17 cellular contexts compared by ENCODE assay signal in the genomic region with DNA sequence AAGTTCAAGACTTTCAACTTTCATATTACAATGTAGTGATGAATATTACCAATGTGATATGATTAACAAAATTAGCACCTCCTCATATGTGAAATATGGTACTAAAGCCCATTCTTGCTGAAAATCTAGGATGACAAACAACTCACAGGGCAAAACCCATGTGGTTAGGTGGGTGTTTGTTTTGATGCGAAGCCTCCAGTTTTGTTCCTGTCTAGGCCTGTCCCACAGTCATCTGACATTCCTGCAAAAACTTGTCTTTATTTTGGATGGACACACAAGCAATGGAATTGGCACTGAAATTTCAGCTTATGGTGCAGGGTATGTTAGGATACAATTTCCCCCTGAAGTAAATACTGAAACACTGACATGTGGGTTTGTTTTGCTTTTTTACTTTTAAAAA.
"Had no signal": no experiment of that assay in that cellular context is flagged by ENCODE, and none has a peak within 500 bp of the region (broad histone marks: within the 10 kb centered on the region; RNA-seq: fewer than 3 reads in every experiment).

No MANE protein-coding gene starts in this region.

- H3K4me3 ChIP-seq: adrenal gland, body of pancreas, heart left ventricle, stomach, vagina had no signal

- H3K9me3 Mint-ChIP-seq: endodermal cell; T-helper 2 cell treated with Interferon-gamma antibody and Interleukin-4, amounts not matched to agents 5 μg/mL and 100 μg/mL, for 36 hours had no signal

- FAIRE-seq: frontal cortex had no signal

- ATAC-seq: body of pancreas, heart left ventricle, left ventricle myocardium superior had no signal

- H3K36me3 ChIP-seq: adrenal gland, heart left ventricle, stomach, vagina had no signal

- H3K27ac Mint-ChIP-seq: endodermal cell; T-helper 2 cell treated with Interferon-gamma antibody and Interleukin-4, amounts not matched to agents 5 μg/mL and 100 μg/mL, for 36 hours had no signal

- H3K27ac ChIP-seq: adrenal gland, body of pancreas, heart left ventricle, stomach, vagina had no signal

- H3K4me3 Mint-ChIP-seq: endodermal cell; T-helper 2 cell treated with Interferon-gamma antibody and Interleukin-4, amounts not matched to agents 5 μg/mL and 100 μg/mL, for 36 hours had no signal

- DNase-seq: activated CD4-positive, alpha-beta T cell treated with anti-CD3 and anti-CD28 coated beads, Interleukin-2, amount 50 U/mL, for 4 hours; activated CD4-positive, CD25-positive, alpha-beta regulatory T cell treated with anti-CD3 and anti-CD28 coated beads, Interleukin-2, amount 50 U/mL, for 72 hours; activated naive CD4-positive, alpha-beta T cell treated with anti-CD3 and anti-CD28 coated beads, Interleukin-2, amount 50 U/mL, for 16 hours; activated T-cell treated with anti-CD3 and anti-CD28 coated beads, Interleukin-2, amount 50 U/mL, for 1 hour; adrenal gland; body of pancreas; cerebellar nuclear complex; dermis blood vessel endothelial cell; endodermal cell; heart left ventricle; islet precursor cell; left ventricle myocardium superior; stimulated activated CD4-positive, alpha-beta T cell treated with anti-CD3 and anti-CD28 coated beads, Interleukin-4, amount 100 ng/mL, for 24 hours; stomach had no signal

- H3K27me3 ChIP-seq: adrenal gland, body of pancreas, stomach, vagina had no signal

- H3K9me3 ChIP-seq: adrenal gland, body of pancreas, heart left ventricle, stomach, vagina had no signal
